1 cellular context compared by ENCODE assay signal in genomic region chr6:127858992-127859391, GRCh38.
TF ChIP-seq lines count a peak whose summit lies in the region.

No MANE protein-coding gene starts in this region.

TF ChIP-seq in neural cell, 6 proteins besides CTCF, POLR2A, EP300 and RAD21:
- TF ChIP-seq REST (IDR thresholded peaks at IDR 0.05; ENCODE audit: borderline replicate concordance) (no peak), POLR2AphosphoS5 (IDR thresholded peaks at IDR 0.05) (peak; percentile 19), MXI1 (conservative IDR thresholded peaks at IDR 0.05; ENCODE audit: poor library complexity, severe bottlenecking) (no peak), SMC3 (conservative IDR thresholded peaks at IDR 0.05; ENCODE audit: poor library complexity) (no peak)
